ENCODE assay signal across 9 cellular contexts in genomic region chr20:33262658-33263065, GRCh38. TPM values are rescaled to one million over a fixed set of nuclear protein-coding genes. Genes with fewer than 3 reads are reported as not detected.
DNase-seq lines count a peak whose midpoint lies in the region; ATAC-seq, FAIRE-seq and TF ChIP-seq lines count a peak whose summit lies in the region.
"Had no signal": no experiment of that assay in that cellular context is flagged by ENCODE, and none has a peak within 500 bp of the region (broad histone marks: within the 10 kb centered on the region; RNA-seq: fewer than 3 reads in every experiment).

No MANE protein-coding gene starts in this region.

- ATAC-seq in pancreas (peak in 3 of 4 donors; percentile 84 to 88 (median 85)), GM18868 (IDR thresholded peaks at IDR 0.05; ENCODE audit: unreplicated experiment) (no peak)

- DNase-seq in NCI-H2081 (lab: John Stamatoyannopoulos, UW) (peak; percentile 47 to 53), NCI-H2081 treated with DMSO at 0.1 percent for 48 hours (lab: John Stamatoyannopoulos, UW) (no peak), M059J (ENCODE audit: low read depth) (peak; percentile 64), SK-MEL-5 (ENCODE audit: low read depth, low spot score) (peak; percentile 89), fibroblast of mammary gland (ENCODE audit: low read depth) (peak; percentile 55), pancreas (peak in 2 of 6 donors; percentile 21 to 50), NCI-H1048 (lab: John Stamatoyannopoulos, UW) (no peak)

- TF ChIP-seq CTCF in fibroblast of mammary gland (conservative IDR thresholded peaks at IDR 0.05; ENCODE audit: control insufficient read depth, insufficient read depth, low read depth, low read length) (peak; percentile 70), pancreas (IDR thresholded peaks at IDR 0.05) (peak in 3 of 4 donors; percentile 20 to 37 (median 26))

- intact Hi-C loops in pancreas (cut with DNase I): no loop called here

- no peaks in the 10 kb centered on the region for H3K9me3 ChIP-seq in pancreas
- H3K9me3 ChIP-seq: thoracic aorta had no signal

- in situ Hi-C loops in SK-MEL-5 (cut with HindIII; ENCODE audit: low pct_unique_long_range_greater_than_20kb, low sequenced_read_pairs): no loop called here

- H3K27ac ChIP-seq in pancreas: no peak overlapping the region
- H3K27ac ChIP-seq: thoracic aorta had no signal

- WGBS in pancreas, 2 donors: 22 to 34% methylated on average over 5 of the region's 5 CpGs

- H3K4me1 ChIP-seq in pancreas: no peaks in the 10 kb centered on the region

- H3K36me3 ChIP-seq in pancreas: no peaks in the 10 kb centered on the region
- H3K36me3 ChIP-seq: thoracic aorta had no signal

- H3K4me3 ChIP-seq in fibroblast of mammary gland (ENCODE audit: control insufficient read depth, low read depth, low read length) (no peak overlapping the region), pancreas (no peak overlapping the region)
- H3K4me3 ChIP-seq: thoracic aorta had no signal

- FAIRE-seq in pancreas (lab: Jason Lieb, UNC): no peak

- H3K27me3 ChIP-seq in pancreas: no peaks in the 10 kb centered on the region

RNA-seq across cellular contexts. Expression of gene BPIFB1, which starts 20.4 kb away (rescaled TPM):
- total RNA-seq in M059J (2014; rRNA removed; shearing (Covaris generic)): not detected in 2 replicates
- total RNA-seq in SK-MEL-5 (2014; rRNA removed; shearing (Covaris generic)): not detected in 2 replicates
- not detected in 2 replicates for polyA plus RNA-seq in SK-MEL-5 (2015; cell fraction: cytosol; rRNA removed)
- not detected in 2 replicates for polyA plus RNA-seq in SK-MEL-5 (2015; cell fraction: nucleus; rRNA removed)
- under 1 TPM in 1 of 6 donors, not detected in 5; 0.32 TPM for total RNA-seq in pancreas
- polyA plus RNA-seq in pancreas: under 1 TPM in 1 of 2 donors, not detected in 1; 0.12 TPM
- total RNA-seq: thoracic aorta had no signal

RNA-seq across cellular contexts. Expression of gene BPIFA1, which starts 26.9 kb away (rescaled TPM):
- total RNA-seq in M059J (2014; rRNA removed; shearing (Covaris generic)): not detected in 2 replicates
- not detected in 2 replicates for total RNA-seq in SK-MEL-5 (2014; rRNA removed; shearing (Covaris generic))
- polyA plus RNA-seq in SK-MEL-5 (2015; cell fraction: cytosol; rRNA removed): not detected in 2 replicates
- not detected in 2 replicates for polyA plus RNA-seq in SK-MEL-5 (2015; cell fraction: nucleus; rRNA removed)
- total RNA-seq in pancreas: not detected
- polyA plus RNA-seq in pancreas: not detected
- total RNA-seq: thoracic aorta had no signal

RNA-seq across cellular contexts. Expression of gene BPIFA3, which starts 45.5 kb away (rescaled TPM):
- total RNA-seq in M059J (2014; rRNA removed; shearing (Covaris generic)): not detected in 2 replicates
- not detected in 2 replicates for total RNA-seq in SK-MEL-5 (2014; rRNA removed; shearing (Covaris generic))
- polyA plus RNA-seq in SK-MEL-5 (2015; cell fraction: cytosol; rRNA removed): not detected in 2 replicates
- polyA plus RNA-seq in SK-MEL-5 (2015; cell fraction: nucleus; rRNA removed): not detected in 2 replicates
- not detected for total RNA-seq in pancreas
- not detected for polyA plus RNA-seq in pancreas
- total RNA-seq: thoracic aorta had no signal

Comparison
In these comparisons a context has a peak if more than half of its experiments do, and no peak if none do; other contexts are left out.
1. DNase-seq: peak in NCI-H2081 (2 of 2), M059J (single experiment), SK-MEL-5 (single experiment) and fibroblast of mammary gland (single experiment); none in NCI-H2081 treated with DMSO at 0.1 percent for 48 hours (single experiment) and NCI-H1048 (single experiment).